ENCODE assay signal across 14 cellular contexts in genomic region chr10:95364342-95364741, GRCh38.
DNase-seq lines count a peak whose midpoint lies in the region; ATAC-seq and TF ChIP-seq lines count a peak whose summit lies in the region.
"Had no signal": no experiment of that assay in that cellular context is flagged by ENCODE, and none has a peak within 500 bp of the region (broad histone marks: within the 10 kb centered on the region; RNA-seq: fewer than 3 reads in every experiment).

No MANE protein-coding gene starts in this region.

- H3K27ac ChIP-seq in ascending aorta (peak overlapping the region; percentile 12 to 34), esophagus muscularis mucosa (replicated peaks in 1 of 4) (peak overlapping the region; percentile 30 to 70 (median 35)), stomach (peak overlapping the region in 4 of 5 donors; percentile 6 to 50 (median 28)), aorta (ENCODE audit: low read depth in 1 of 2, low read length in 2 of 2) (no peak overlapping the region)
- H3K27ac ChIP-seq: GM23248 had no signal

- peaks cover 2 to 34% of the 10 kb centered on the region in 2 donors for H3K4me1 ChIP-seq in ascending aorta
- peaks cover 34 to 94% (median 93%) of the 10 kb centered on the region in 4 donors for H3K4me1 ChIP-seq in esophagus muscularis mucosa
- peaks cover 12 to 72% (median 38%) of the 10 kb centered on the region in 4 donors for H3K4me1 ChIP-seq in stomach
- peaks cover 0 to 8% of the 10 kb centered on the region in 2 donors for H3K4me1 ChIP-seq in aorta (ENCODE audit: control insufficient read depth in 1 of 2, insufficient read depth in 2 of 2, low read length in 2 of 2)

- peak; percentile 27 for ATAC-seq in aorta (ENCODE audit: low FRiP score)
- no peak for ATAC-seq in GM21360 (IDR thresholded peaks at IDR 0.05; ENCODE audit: unreplicated experiment)

- H3K4me3 ChIP-seq in ascending aorta = no peak overlapping the region
- no peak overlapping the region for H3K4me3 ChIP-seq in esophagus muscularis mucosa
- no peak overlapping the region for H3K4me3 ChIP-seq in stomach
- H3K4me3 ChIP-seq in aorta (ENCODE audit: low read length in 2 of 2) = no peak overlapping the region
- H3K4me3 ChIP-seq: GM23248 had no signal

- H3K9me3 ChIP-seq in ascending aorta (no peaks in the 10 kb centered on the region), esophagus muscularis mucosa (no peaks in the 10 kb centered on the region), stomach (no peaks in the 10 kb centered on the region), aorta (ENCODE audit: control insufficient read depth, low read length) (no peaks in the 10 kb centered on the region)

- TF ChIP-seq EP300 in esophagus muscularis mucosa (IDR thresholded peaks at IDR 0.05) = no peak
- TF ChIP-seq EP300 in stomach (IDR thresholded peaks at IDR 0.05) = no peak

- TF ChIP-seq CTCF in ascending aorta (IDR thresholded peaks at IDR 0.05) (no peak), esophagus muscularis mucosa (IDR thresholded peaks at IDR 0.05) (no peak), stomach (IDR thresholded peaks at IDR 0.05) (no peak)

- DNase-seq in ascending aorta (ENCODE audit: low spot score in 2 of 2) = no peak
- DNase-seq in esophagus muscularis mucosa (ENCODE audit: extremely low spot score) = no peak
- no peak for DNase-seq in stomach
- no peak for DNase-seq in aorta
- no peak for DNase-seq in T-helper 9 cell
- no peak for DNase-seq in ureter (ENCODE audit: low spot score)
- DNase-seq: C1 segment of cervical spinal cord; CD4-positive, alpha-beta T cell; DMS153; DMS79 treated with DMSO at 0.1 percent for 48 hours; EL; GM23248; H7 had no signal

- 44% methylated on average over 6 of the region's 6 CpGs for WGBS in esophagus muscularis mucosa
- WGBS in stomach, 5 donors = 71 to 82% (median 76%) methylated on average over 6 of the region's 6 CpGs
- 2 to 14% methylated on average over 6 of the region's 6 CpGs for WGBS in aorta, 2 donors

- no peaks in the 10 kb centered on the region for H3K27me3 ChIP-seq in ascending aorta
- H3K27me3 ChIP-seq in esophagus muscularis mucosa = no peaks in the 10 kb centered on the region
- no peaks in the 10 kb centered on the region for H3K27me3 ChIP-seq in stomach
- H3K27me3 ChIP-seq in aorta (ENCODE audit: control insufficient read depth in 1 of 2, insufficient read depth in 2 of 2, low read length in 1 of 2) = no peaks in the 10 kb centered on the region

- no peak for TF ChIP-seq POLR2A in esophagus muscularis mucosa (IDR thresholded peaks at IDR 0.05; ENCODE audit: low read depth)
- no peak for TF ChIP-seq POLR2A in stomach (IDR thresholded peaks at IDR 0.05)

- peaks cover 36 to 63% of the 10 kb centered on the region in 2 donors for H3K36me3 ChIP-seq in ascending aorta
- peaks cover 11 to 79% (median 52%) of the 10 kb centered on the region in 4 donors for H3K36me3 ChIP-seq in esophagus muscularis mucosa
- H3K36me3 ChIP-seq in stomach = peaks cover 0 to 51% (median 34%) of the 10 kb centered on the region in 4 donors
- peaks cover 5 to 11% of the 10 kb centered on the region in 2 donors for H3K36me3 ChIP-seq in aorta (ENCODE audit: control insufficient read depth in 1 of 2, insufficient read depth in 2 of 2, low read length in 1 of 2)

- intact Hi-C loops in ascending aorta (cut with DNase I) = loop anchor here (5.0 kb wide), 1 partner anchor 117 kb away; no protein-coding TSS in a partner anchor
- intact Hi-C loops in esophagus muscularis mucosa (cut with DNase I) = loop anchor here (10.0 kb wide), 1 partner anchor 180 kb away; no protein-coding TSS in a partner anchor
- intact Hi-C loops in stomach (cut with DNase I; ENCODE audit: low total_unique reads) = loop anchor here (5.0 kb wide), 1 partner anchor 117 kb away; no protein-coding TSS in a partner anchor
- intact Hi-C loops in aorta (cut with DNase I) = loop anchor here (5.0 to 10.0 kb wide), 2 partner anchors 120 to 177 kb away; no protein-coding TSS in a partner anchor

Comparison
In these comparisons a context has a peak if more than half of its experiments do, and no peak if none do; other contexts are left out.
1. H3K27ac ChIP-seq: peak in ascending aorta (2 of 2), esophagus muscularis mucosa (4 of 4) and stomach (4 of 5); none in aorta (0 of 2).